19 cellular contexts compared by ENCODE assay signal in genomic region chr17:78624461-78625216, GRCh38. TPM values are rescaled to one million over a fixed set of nuclear protein-coding genes. Genes with fewer than 3 reads are reported as not detected.
"Had no signal": no experiment of that assay in that cellular context is flagged by ENCODE, and none has a peak within 500 bp of the region (broad histone marks: within the 10 kb centered on the region; RNA-seq: fewer than 3 reads in every experiment).

No MANE protein-coding gene starts in this region.

- H3K9me3 ChIP-seq: left lung, tibial artery had no signal

- H3K4me3 ChIP-seq: hepatocyte, left lung, tibial artery had no signal

- H2AFZ ChIP-seq: hepatocyte had no signal

- H3K4me1 ChIP-seq: foreskin keratinocyte, left lung, tibial artery had no signal

- H3K4me2 ChIP-seq: hepatocyte had no signal

- H3K27me3 ChIP-seq: hepatocyte, left lung, tibial artery had no signal

- H3K27ac ChIP-seq: foreskin keratinocyte, hepatocyte, left lung, tibial artery, VCaP had no signal

- FAIRE-seq: astrocyte had no signal

- H3K36me3 ChIP-seq: left lung, tibial artery had no signal

- DNase-seq: activated CD4-positive, alpha-beta T cell treated with anti-CD3 and anti-CD28 coated beads, Interleukin-2, amount 10 ng/mL, durations not matched to agents 7 days and 5 days; activated CD4-positive, CD25-positive, alpha-beta regulatory T cell treated with anti-CD3 and anti-CD28 coated beads, Interleukin-2, amount 50 U/mL, for 72 hours; activated CD8-positive, alpha-beta T cell treated with anti-CD3 and anti-CD28 coated beads, Interleukin-2, amount 10 ng/mL, durations not matched to agents 7 days and 5 days; central memory CD4-positive, alpha-beta T cell; dermis blood vessel endothelial cell; effector CD8-positive, alpha-beta T cell; erythroblast; foreskin keratinocyte; immature natural killer cell; midbrain; natural killer cell; stimulated activated CD4-positive, alpha-beta T cell treated with anti-CD3 and anti-CD28 coated beads, Interleukin-4, amount 100 ng/mL, for 4 hours; T-helper 17 cell; tibial artery had no signal

- ATAC-seq: activated CD8-positive, alpha-beta T cell treated with anti-CD3 and anti-CD28 coated beads, Interleukin-2, amount 10 ng/mL, durations not matched to agents 7 days and 5 days; foreskin keratinocyte; left lung; natural killer cell; T-helper 17 cell had no signal

RNA-seq across cellular contexts. Expression of gene DNAH17, which starts 47.4 kb away (rescaled TPM):
- polyA plus RNA-seq: fibroblast of lung had no signal
